In genomic region chr19:10027158-10027997, GRCh38 we compare ENCODE assay signal across 8 cellular contexts. TPM values are rescaled to one million over a fixed set of nuclear protein-coding genes. Genes with fewer than 3 reads are reported as not detected.
A peak's percentile ranks its signal among the peaks of the same experiment; 100 is the strongest.
DNase-seq lines count a peak whose midpoint lies in the region; ATAC-seq and TF ChIP-seq lines count a peak whose summit lies in the region.

No MANE protein-coding gene starts in this region.

- H3K36me3 ChIP-seq in adipocyte (ENCODE audit: control insufficient read depth, insufficient read depth, low read length, severe bottlenecking): no peaks in the 10 kb centered on the region
- no peaks in the 10 kb centered on the region for H3K36me3 ChIP-seq in vagina

- no peak overlapping the region for H3K9ac ChIP-seq in adipocyte (ENCODE audit: low read length)

- H3K4me1 ChIP-seq in adipocyte (ENCODE audit: control insufficient read depth, insufficient read depth, low read length) (peaks cover 12% of the 10 kb centered on the region), vagina (peaks cover 6% of the 10 kb centered on the region)

- no peak for TF ChIP-seq POLR2A in vagina (IDR thresholded peaks at IDR 0.05)

- peak; percentile 99 for ATAC-seq in left cardiac atrium

- no peak overlapping the region for H3K27ac ChIP-seq in vagina

- intact Hi-C loops in left cardiac atrium (cut with DNase I): loop anchor here (2.0 to 5.0 kb wide), 2 partner anchors 95 to 97 kb away; no protein-coding TSS in a partner anchor
- intact Hi-C loops in vagina (cut with DNase I): loop anchor here (5.0 kb wide), 1 partner anchor 95 kb away; no protein-coding TSS in a partner anchor

- H3K27me3 ChIP-seq in adipocyte (replicated peaks; ENCODE audit: control insufficient read depth, insufficient read depth, low read length) (peaks cover 25% of the 10 kb centered on the region), vagina (no peaks in the 10 kb centered on the region)

- peak overlapping the region; percentile 34 for H3K4me3 ChIP-seq in adipocyte (ENCODE audit: low read length)
- peak overlapping the region in 1 of 2 donors; percentile 4 for H3K4me3 ChIP-seq in vagina

- H3K9me3 ChIP-seq in adipocyte (ENCODE audit: control insufficient read depth, low read length) (no peaks in the 10 kb centered on the region), vagina (no peaks in the 10 kb centered on the region)

- peak; percentile 99 for DNase-seq in AG08395 (ENCODE audit: low spot score)
- peak; percentile 95 for DNase-seq in GM19240 (ENCODE audit: insufficient read length, low spot score)
- DNase-seq in NCI-H1417 treated with DMSO at 0.1 percent for 48 hours (lab: John Stamatoyannopoulos, UW): peak; percentile 62
- peak; percentile 55 for DNase-seq in T follicular helper cell (ENCODE audit: low read depth)
- DNase-seq in adipocyte (ENCODE audit: low read depth): peak; percentile 98
- DNase-seq in left cardiac atrium: peak; percentile 97
- peak; percentile 67 for DNase-seq in pulmonary artery endothelial cell (ENCODE audit: low read depth, low spot score)
- peak in 1 of 2 donors; percentile 95 for DNase-seq in vagina (ENCODE audit: extremely low spot score in 2 of 2)

- TF ChIP-seq CTCF in vagina (IDR thresholded peaks at IDR 0.05): peak; percentile 87 to 97 (median 97)

RNA-seq across cellular contexts. Expression of gene RDH8, which starts 14.1 kb away (rescaled TPM):
- not detected for total RNA-seq in left cardiac atrium
- total RNA-seq in pulmonary artery endothelial cell: not detected in 2 replicates
- not detected for total RNA-seq in vagina

RNA-seq across cellular contexts. Expression of gene COL5A3, which starts 17.1 kb away (rescaled TPM):
- total RNA-seq in left cardiac atrium (10 to 100 TPM; 16.4 to 23.9 TPM), pulmonary artery endothelial cell (not detected in 2 replicates), vagina (13.3 TPM)

RNA-seq across cellular contexts. Expression of gene SHFL, which starts 58.7 kb away (rescaled TPM):
- 10 to 100 TPM; 11.4 to 18.7 TPM for total RNA-seq in left cardiac atrium
- total RNA-seq in pulmonary artery endothelial cell: 22.9 and 23.8 TPM in 2 replicates
- total RNA-seq in vagina: 46.9 TPM

Comparison
In these comparisons a context has a peak if more than half of its experiments do, and no peak if none do; other contexts are left out.
1. RNA of gene COL5A3, which starts 17.1 kb away (total RNA-seq): 16.4 to 23.9 TPM in left cardiac atrium and 13.3 TPM in vagina (single experiment); not detected in pulmonary artery endothelial cell; every median in the first group is over 10 times any median in the second.